In genomic region chr15:46213551-46213950, GRCh38 we compare ENCODE assay signal across 18 cellular contexts.
A peak's percentile ranks its signal among the peaks of the same experiment; 100 is the strongest.
DNase-seq lines count a peak whose midpoint lies in the region; FAIRE-seq and TF ChIP-seq lines count a peak whose summit lies in the region.
"Had no signal": no experiment of that assay in that cellular context is flagged by ENCODE, and none has a peak within 500 bp of the region (broad histone marks: within the 10 kb centered on the region; RNA-seq: fewer than 3 reads in every experiment).

No MANE protein-coding gene starts in this region.

- H3K4me3 ChIP-seq in lower leg skin (ENCODE audit: low read depth, poor library complexity, severe bottlenecking): no peak overlapping the region
- H3K4me3 ChIP-seq: A549; BLaER1 treated with 17β-estradiol and CSF1 and Interleukin-3, amounts not matched to agents 10 nM and 100 nM; GM12878 had no signal

- intact Hi-C loops in lower leg skin (cut with DNase I; ENCODE audit: low total_unique reads): no loop called here

- in situ Hi-C loops in G401 (cut with HindIII; ENCODE audit: low sequenced_read_pairs): no loop called here

- FAIRE-seq in GM12891 (lab: Jason Lieb, UNC): no peak
- FAIRE-seq: A549, D721Med, GM12878, GM19239 had no signal

- TF ChIP-seq POLR2A in GM12891 (IDR thresholded peaks at IDR 0.05; ENCODE audit: low read depth, low read length): no peak
- no peak for TF ChIP-seq POLR2A in lower leg skin (IDR thresholded peaks at IDR 0.05)

- TF ChIP-seq CTCF in lower leg skin (IDR thresholded peaks at IDR 0.05): no peak

- DNase-seq in NCI-H2171 treated with DMSO at 0.1 percent for 48 hours (lab: John Stamatoyannopoulos, UW) (peak; percentile 22), NCI-H2171 (lab: John Stamatoyannopoulos, UW) (no peak), G401 (ENCODE audit: low spot score) (peak; percentile 70), cerebellum (ENCODE audit: low spot score) (peak; percentile 15), GM12891 (ENCODE audit: insufficient read length, low spot score) (no peak), lower leg skin (ENCODE audit: low spot score in 2 of 2) (no peak)
- DNase-seq: AML-193; Caco-2; Calu3; CD4-positive, alpha-beta T cell; CD8-positive, alpha-beta T cell; DMS79 treated with DMSO at 0.1 percent for 48 hours; GDM1 had no signal

TF ChIP-seq in GM12891, 5 proteins besides CTCF, POLR2A, EP300 and RAD21:
- TF ChIP-seq PAX5 (IDR thresholded peaks at IDR 0.05; ENCODE audit: insufficient read depth, low read length, severe bottlenecking) (no peak), TAF1 (IDR thresholded peaks at IDR 0.05; ENCODE audit: low read depth, low read length) (no peak), POU2F2 (IDR thresholded peaks at IDR 0.05; ENCODE audit: low read depth, low read length) (no peak), POLR2AphosphoS5 (IDR thresholded peaks at IDR 0.05; ENCODE audit: low read depth, low read length) (no peak), SPI1 (IDR thresholded peaks at IDR 0.05; ENCODE audit: low read depth, low read length) (no peak)

Comparison
In these comparisons a context has a peak if more than half of its experiments do, and no peak if none do; other contexts are left out.
1. DNase-seq: peak in NCI-H2171 treated with DMSO at 0.1 percent for 48 hours (single experiment), G401 (single experiment) and cerebellum (single experiment); none in NCI-H2171 (single experiment), GM12891 (single experiment) and lower leg skin (0 of 2).